Comparison of ENCODE assay signal across 11 cellular contexts in genomic region chr15:44666208-44667038, GRCh38. TPM values are rescaled to one million over a fixed set of nuclear protein-coding genes. Genes with fewer than 3 reads are reported as not detected.
DNase-seq lines count a peak whose midpoint lies in the region; ATAC-seq and TF ChIP-seq lines count a peak whose summit lies in the region.
"Had no signal": no experiment of that assay in that cellular context is flagged by ENCODE, and none has a peak within 500 bp of the region (broad histone marks: within the 10 kb centered on the region; RNA-seq: fewer than 3 reads in every experiment).

No MANE protein-coding gene starts in this region.

- no peaks in the 10 kb centered on the region for H3K27me3 Mint-ChIP-seq in CD4-positive, alpha-beta memory T cell
- peaks cover 4 to 15% (median 7%) of the 10 kb centered on the region in 3 donors for H3K27me3 Mint-ChIP-seq in immature natural killer cell (ENCODE audit: low read depth in 3 of 3)

- in situ Hi-C loops in GM18951 (cut with MboI; ENCODE audit: low sequenced_read_pairs, unreplicated experiment) = loop anchor here (5.0 kb wide), 1 partner anchor 51 kb away; no protein-coding TSS in a partner anchor

- H3K27me3 ChIP-seq in CD4-positive, alpha-beta memory T cell (ENCODE audit: insufficient read depth, low read length) = no peaks in the 10 kb centered on the region
- H3K27me3 ChIP-seq in PC-9 (ENCODE audit: insufficient read depth, low read depth) = no peaks in the 10 kb centered on the region

- peak; percentile 35 for TF ChIP-seq POLR2A in GM18951 (IDR thresholded peaks at IDR 0.05; ENCODE audit: extremely low read depth, insufficient read depth, insufficient read length)

- H3K4me1 Mint-ChIP-seq in CD4-positive, alpha-beta memory T cell = peaks cover 60 to 89% (median 73%) of the 10 kb centered on the region in 4 donors
- peaks cover 45 to 58% of the 10 kb centered on the region in 2 donors for H3K4me1 Mint-ChIP-seq in immature natural killer cell

- intact Hi-C loops in CD4-positive, alpha-beta memory T cell (cut with micrococcal nuclease) = loop anchor here (1.0 kb wide), 1 partner anchor 11 kb away; no protein-coding TSS in a partner anchor
- intact Hi-C loops in PC-9 (cut with micrococcal nuclease; ENCODE audit: unreplicated experiment) = no loop called here

- peak overlapping the region; percentile 28 for H3K4me2 ChIP-seq in PC-9

- TF ChIP-seq CTCF in PC-9 (conservative IDR thresholded peaks at IDR 0.05) = no peak
- no peak for TF ChIP-seq CTCF in GM10266 (IDR thresholded peaks at IDR 0.05; ENCODE audit: control insufficient read depth, insufficient read depth, low read depth, missing control alignments)

- ATAC-seq in HG02588 (IDR thresholded peaks at IDR 0.05; ENCODE audit: unreplicated experiment) = no peak

- CTCF ChIA-PET in CD4-positive, alpha-beta memory T cell (lab: Charles Lee; ENCODE audit: partially characterized antibody) = interaction anchor here (1.0 to 12.5 kb wide), 8 partner anchors 9 to 74 kb away, joined by 3 to 821 read pairs (median 24); partner anchors contain the start of genes B2M, PATL2 and TRIM69
- CTCF ChIA-PET in PC-9 (lab: Charles Lee) = interaction anchor here (0.6 kb wide), 2 partner anchors 49 to 69 kb away, joined by 3 to 5 read pairs; no protein-coding TSS in a partner anchor

- H3K4me1 ChIP-seq in CD4-positive, alpha-beta memory T cell (ENCODE audit: insufficient read depth, low read length) = peaks cover 88% of the 10 kb centered on the region
- H3K4me1 ChIP-seq in PC-9 (replicated peaks; ENCODE audit: insufficient read depth) = peaks cover 13% of the 10 kb centered on the region

- no TSS peak for BruUV-seq in PC-9 (replicated peaks; lab: Mats Ljungman, UMichigan)

- H3K27ac Mint-ChIP-seq in CD4-positive, alpha-beta memory T cell = peak overlapping the region; percentile 92 to 99 (median 96)
- peak overlapping the region; percentile 88 to 97 (median 94) for H3K27ac Mint-ChIP-seq in immature natural killer cell

- no peaks in the 10 kb centered on the region for H3K9me3 ChIP-seq in CD4-positive, alpha-beta memory T cell (ENCODE audit: control insufficient read depth in 1 of 2, low read length in 2 of 2)
- no peaks in the 10 kb centered on the region for H3K9me3 ChIP-seq in PC-9 (ENCODE audit: insufficient read depth, low read depth)

- peak overlapping the region; percentile 67 to 88 (median 80) for H3K4me3 Mint-ChIP-seq in CD4-positive, alpha-beta memory T cell
- H3K4me3 Mint-ChIP-seq in immature natural killer cell = peak overlapping the region; percentile 46 to 86 (median 67)

- peak overlapping the region; percentile 29 to 55 for H3K4me3 ChIP-seq in CD4-positive, alpha-beta memory T cell (ENCODE audit: low read length in 2 of 2)
- H3K4me3 ChIP-seq in PC-9 = no peak overlapping the region

- H2AFZ ChIP-seq in PC-9 = no peak overlapping the region

- DNase-seq in CD4-positive, alpha-beta memory T cell = peak in 4 of 5 donors; percentile 32 to 49 (median 44)
- no peak for DNase-seq in PC-9
- peak; percentile 32 to 44 (median 32) for DNase-seq in immature natural killer cell
- no peak for DNase-seq in medulla oblongata (ENCODE audit: extremely low spot score)
- no peak for DNase-seq in T-helper 9 cell
- DNase-seq in GM10266 (ENCODE audit: extremely low spot score) = no peak
- DNase-seq: midbrain, NCI-H2029 treated with DMSO at 0.1 percent for 48 hours, SW 1271 had no signal

- no peaks in the 10 kb centered on the region for H4K20me1 ChIP-seq in PC-9 (ENCODE audit: insufficient read depth)

- H3K36me3 Mint-ChIP-seq in CD4-positive, alpha-beta memory T cell = peaks cover 0 to 11% of the 10 kb centered on the region in 2 donors
- peaks cover 7 to 17% (median 12%) of the 10 kb centered on the region in 3 donors for H3K36me3 Mint-ChIP-seq in immature natural killer cell

- peaks cover 14% of the 10 kb centered on the region for H3K79me2 ChIP-seq in PC-9 (ENCODE audit: low read depth)

- H3K36me3 ChIP-seq in CD4-positive, alpha-beta memory T cell (ENCODE audit: insufficient read depth, low read length) = no peaks in the 10 kb centered on the region
- H3K36me3 ChIP-seq in PC-9 (ENCODE audit: low read depth) = no peaks in the 10 kb centered on the region

- no peaks in the 10 kb centered on the region for H3K9me2 ChIP-seq in PC-9 (ENCODE audit: insufficient read depth)

- no peaks in the 10 kb centered on the region for H3K9me3 Mint-ChIP-seq in CD4-positive, alpha-beta memory T cell
- H3K9me3 Mint-ChIP-seq in immature natural killer cell = no peaks in the 10 kb centered on the region

- no peaks in the 10 kb centered on the region for H3F3A ChIP-seq in PC-9 (ENCODE audit: insufficient read depth, low read depth)

- POLR2A ChIA-PET in CD4-positive, alpha-beta memory T cell (lab: Charles Lee; ENCODE audit: partially characterized antibody) = interaction anchor here (5.4 to 51.9 kb wide), 3 partner anchors 16 to 56 kb away, joined by 76 to 5737 read pairs (median 1003); partner anchors contain the start of genes B2M, PATL2 and TRIM69
- POLR2A ChIA-PET in PC-9 (lab: Charles Lee; ENCODE audit: unreplicated experiment) = interaction anchor here (0.6 kb wide), 1 partner anchor 62 kb away, joined by 3 read pairs; no protein-coding TSS in a partner anchor

- peak overlapping the region; percentile 96 for H3K27ac ChIP-seq in CD4-positive, alpha-beta memory T cell (ENCODE audit: low read depth, low read length)
- H3K27ac ChIP-seq in PC-9 = no peak overlapping the region

RNA-seq across cellular contexts. Expression of gene SPG11, which starts 3.0 kb away (rescaled TPM):
- 100 to 1,000 TPM; 112 to 121 TPM for total RNA-seq in CD4-positive, alpha-beta memory T cell
- polyA plus RNA-seq in CD4-positive, alpha-beta memory T cell = 10 to 100 TPM; 12.2 to 26.8 TPM
- total RNA-seq in PC-9 (2021) = 63.2 and 64.2 TPM in 2 replicates
- polyA plus RNA-seq in immature natural killer cell = 10 to 100 TPM; 22.0 to 37.3 (median 26.1) TPM

RNA-seq across cellular contexts. Expression of gene PATL2, which starts 44.7 kb away (rescaled TPM):
- total RNA-seq in CD4-positive, alpha-beta memory T cell = 10 to 100 TPM; 62.1 to 62.8 TPM
- 1 to 10 TPM; 5.7 to 7.5 TPM for polyA plus RNA-seq in CD4-positive, alpha-beta memory T cell
- 0.61 and 2.0 TPM in 2 replicates for total RNA-seq in PC-9 (2021)
- polyA plus RNA-seq in immature natural killer cell = 10 to 100 TPM; 24.8 to 49.1 (median 41.4) TPM

RNA-seq across cellular contexts. Expression of gene B2M, which starts 44.9 kb away (rescaled TPM):
- 1,000 to 10,000 TPM; 7,421 to 7,929 TPM for total RNA-seq in CD4-positive, alpha-beta memory T cell
- over 10,000 TPM; 34,708 to 62,423 TPM for polyA plus RNA-seq in CD4-positive, alpha-beta memory T cell
- 606 and 685 TPM in 2 replicates for total RNA-seq in PC-9 (2021)
- polyA plus RNA-seq in immature natural killer cell = over 10,000 TPM; 41,154 to 70,702 (median 45,494) TPM

Comparison
In these comparisons a context has a peak if more than half of its experiments do, and no peak if none do; other contexts are left out.
1. DNase-seq: peak in CD4-positive, alpha-beta memory T cell (4 of 5) and immature natural killer cell (3 of 3); none in PC-9 (0 of 2), medulla oblongata (single experiment), T-helper 9 cell (single experiment) and GM10266 (single experiment).
2. RNA of gene PATL2, which starts 44.7 kb away (total RNA-seq): 62.1 to 62.8 TPM in CD4-positive, alpha-beta memory T cell; 0.61 to 2.0 TPM in PC-9; every median in the first group is over 10 times any median in the second.
3. RNA of gene B2M, which starts 44.9 kb away (total RNA-seq): 7,421 to 7,929 TPM in CD4-positive, alpha-beta memory T cell; 606 to 685 TPM in PC-9; every median in the first group is over 10 times any median in the second.